In genomic region chr15:100058458-100058857, GRCh38 we compare ENCODE assay signal across 27 cellular contexts.
"Had no signal": no experiment of that assay in that cellular context is flagged by ENCODE, and none has a peak within 500 bp of the region (broad histone marks: within the 10 kb centered on the region; RNA-seq: fewer than 3 reads in every experiment).

No MANE protein-coding gene starts in this region.

- H3K27ac ChIP-seq: left lung, lower lobe of right lung, pancreas, prostate gland, sigmoid colon, spleen, suprapubic skin, thoracic aorta, tibial artery, upper lobe of right lung had no signal

- H3K36me3 ChIP-seq: left lung, lower lobe of right lung, pancreas, prostate gland, sigmoid colon, spleen, suprapubic skin, thoracic aorta, tibial artery, upper lobe of right lung had no signal

- ATAC-seq: left colon; left lung; lower lobe of right lung; natural killer cell; pancreas; right cardiac atrium; stimulated activated effector memory CD8-positive, alpha-beta T cell treated with anti-CD3 and anti-CD28 coated beads, Interleukin-12 subunit alpha, Interleukin-12 subunit beta, amount 100 ng/mL, for 72 hours; upper lobe of right lung had no signal

- H3K4me1 ChIP-seq: left lung, lower lobe of right lung, prostate gland, sigmoid colon, spleen had no signal

- H3K4me3 ChIP-seq: left lung, lower lobe of right lung, pancreas, prostate gland, sigmoid colon, spleen, suprapubic skin, thoracic aorta, tibial artery, upper lobe of right lung had no signal

- H3K27me3 ChIP-seq: left lung, pancreas, sigmoid colon, suprapubic skin, tibial artery, upper lobe of right lung had no signal

- H3K9me3 ChIP-seq: left lung, lower lobe of right lung, pancreas, prostate gland, sigmoid colon, spleen, suprapubic skin, thoracic aorta, tibial artery, upper lobe of right lung had no signal

- DNase-seq: hypothalamus; immature natural killer cell; kidney; left colon; left lung; lower lobe of right lung; mammary epithelial cell; mesenchymal stem cell; naive B cell; natural killer cell; nephron progenitor cell; nucleus accumbens; pancreas; posterior cingulate gyrus; right cardiac atrium; sigmoid colon; small intestine; spleen; stimulated activated CD4-positive, alpha-beta T cell treated with anti-CD3 and anti-CD28 coated beads, Interleukin-4, amount 100 ng/mL, for 24 hours; stimulated activated naive CD4-positive, alpha-beta T cell; tibial artery; trophoblast cell; upper lobe of right lung had no signal
